In genomic region chr11:58659910-58660570, GRCh38 we compare ENCODE assay signal across 18 cellular contexts. TPM values are rescaled to one million over a fixed set of nuclear protein-coding genes. Genes with fewer than 3 reads are reported as not detected.
DNase-seq lines count a peak whose midpoint lies in the region; ATAC-seq and TF ChIP-seq lines count a peak whose summit lies in the region.
"Had no signal": no experiment of that assay in that cellular context is flagged by ENCODE, and none has a peak within 500 bp of the region (broad histone marks: within the 10 kb centered on the region; RNA-seq: fewer than 3 reads in every experiment).

No MANE protein-coding gene starts in this region.

- peak overlapping the region; percentile 68 for H3K4me2 ChIP-seq in PC-9

- peaks cover 38% of the 10 kb centered on the region for H3K4me1 Mint-ChIP-seq in Calu3 (ENCODE audit: low read depth, unreplicated experiment)
- peaks cover 3% of the 10 kb centered on the region for H3K4me1 Mint-ChIP-seq in activated naive CD4-positive, alpha-beta T cell treated with anti-CD3 and anti-CD28 coated beads, Interleukin-2, amount 10 ng/mL, durations not matched to agents 7 days and 5 days

- CTCF ChIA-PET in Calu3 (lab: Charles Lee), result interaction anchor here (0.6 to 1.7 kb wide), 8 partner anchors 12 to 398 kb away, joined by 3 to 5 read pairs (median 4); no protein-coding TSS in a partner anchor
- CTCF ChIA-PET in PC-9 (lab: Charles Lee), result interaction anchor here (0.6 kb wide), 1 partner anchor 241 kb away, joined by 3 read pairs; no protein-coding TSS in a partner anchor
- CTCF ChIA-PET in activated naive CD4-positive, alpha-beta T cell treated with anti-CD3 and anti-CD28 coated beads, Interleukin-2, amount 10 ng/mL, durations not matched to agents 7 days and 5 days (lab: Charles Lee), result no interaction called here

- BruUV-seq in Calu3 (replicated peaks; lab: Mats Ljungman, UMichigan), result no TSS peak
- BruUV-seq in PC-9 (replicated peaks; lab: Mats Ljungman, UMichigan), result TSS peak; percentile 74

- no peaks in the 10 kb centered on the region for H3K27me3 Mint-ChIP-seq in Calu3 (ENCODE audit: unreplicated experiment)
- H3K27me3 Mint-ChIP-seq in activated naive CD4-positive, alpha-beta T cell treated with anti-CD3 and anti-CD28 coated beads, Interleukin-2, amount 10 ng/mL, durations not matched to agents 7 days and 5 days, result no peaks in the 10 kb centered on the region

- H3K36me3 ChIP-seq in PC-9 (ENCODE audit: low read depth) (no peaks in the 10 kb centered on the region), mucosa of descending colon (ENCODE audit: low read depth) (no peaks in the 10 kb centered on the region), spleen (no peaks in the 10 kb centered on the region)

- H3K27me3 ChIP-seq in PC-9 (ENCODE audit: insufficient read depth, low read depth) (no peaks in the 10 kb centered on the region), spleen (replicated peaks in 1 of 7) (peaks cover 0 to 16% (median 0%) of the 10 kb centered on the region in 7 donors)

- H3K9me3 Mint-ChIP-seq in Calu3 (ENCODE audit: low read depth, unreplicated experiment), result no peaks in the 10 kb centered on the region
- no peaks in the 10 kb centered on the region for H3K9me3 Mint-ChIP-seq in activated naive CD4-positive, alpha-beta T cell treated with anti-CD3 and anti-CD28 coated beads, Interleukin-2, amount 10 ng/mL, durations not matched to agents 7 days and 5 days
- H3K9me3 Mint-ChIP-seq: CD8-positive, alpha-beta T cell had no signal

- peak overlapping the region; percentile 79 for H3K27ac Mint-ChIP-seq in Calu3 (ENCODE audit: unreplicated experiment)
- no peak overlapping the region for H3K27ac Mint-ChIP-seq in activated naive CD4-positive, alpha-beta T cell treated with anti-CD3 and anti-CD28 coated beads, Interleukin-2, amount 10 ng/mL, durations not matched to agents 7 days and 5 days
- H3K27ac Mint-ChIP-seq: CD8-positive, alpha-beta T cell had no signal

- peak; percentile 38 for ATAC-seq in mucosa of descending colon
- ATAC-seq: CD8-positive, alpha-beta T cell had no signal

- peaks cover 41% of the 10 kb centered on the region for H3F3A ChIP-seq in PC-9 (ENCODE audit: insufficient read depth, low read depth)

- peak overlapping the region; percentile 99 for H3K27ac ChIP-seq in PC-9
- no peak overlapping the region for H3K27ac ChIP-seq in spleen

- TF ChIP-seq CTCF in Calu3 (IDR thresholded peaks at IDR 0.05; ENCODE audit: unreplicated experiment) (no peak), PC-9 (conservative IDR thresholded peaks at IDR 0.05) (no peak), mucosa of descending colon (IDR thresholded peaks at IDR 0.05) (no peak), spleen (IDR thresholded peaks at IDR 0.05 in 8 of 11, conservative IDR thresholded peaks at IDR 0.05 in 3 of 11) (no peak)

- intact Hi-C loops in Calu3 (cut with micrococcal nuclease; ENCODE audit: unreplicated experiment), result no loop called here
- intact Hi-C loops in PC-9 (cut with micrococcal nuclease; ENCODE audit: unreplicated experiment), result loop anchor here (5.0 to 10.0 kb wide), 2 partner anchors 112 to 245 kb away; no protein-coding TSS in a partner anchor
- intact Hi-C loops in mucosa of descending colon (cut with DNase I, micrococcal nuclease), result no loop called here
- intact Hi-C loops in spleen (cut with DNase I; ENCODE audit: low total_unique reads), result loop anchor here (10.0 kb wide), 1 partner anchor 475 kb away; no protein-coding TSS in a partner anchor

- peaks cover 7% of the 10 kb centered on the region for H3K36me3 Mint-ChIP-seq in Calu3 (ENCODE audit: insufficient read depth, unreplicated experiment)
- no peaks in the 10 kb centered on the region for H3K36me3 Mint-ChIP-seq in activated naive CD4-positive, alpha-beta T cell treated with anti-CD3 and anti-CD28 coated beads, Interleukin-2, amount 10 ng/mL, durations not matched to agents 7 days and 5 days
- H3K36me3 Mint-ChIP-seq: CD8-positive, alpha-beta T cell had no signal

- H3K9me3 ChIP-seq in PC-9 (ENCODE audit: insufficient read depth, low read depth) (peaks cover 13% of the 10 kb centered on the region; the same call in 1 of the 2 replicates), mucosa of descending colon (no peaks in the 10 kb centered on the region), spleen (no peaks in the 10 kb centered on the region)

- no peaks in the 10 kb centered on the region for H3K79me2 ChIP-seq in PC-9 (ENCODE audit: low read depth)

- no peaks in the 10 kb centered on the region for H4K20me1 ChIP-seq in PC-9 (ENCODE audit: insufficient read depth)

- WGBS in spleen, 5 donors, result 71 to 85% (median 80%) methylated on average over 5 of the region's 5 CpGs

- POLR2A ChIA-PET in PC-9 (lab: Charles Lee; ENCODE audit: unreplicated experiment), result interaction anchor here (0.6 to 0.7 kb wide), 3 partner anchors 31 to 1367 kb away, joined by 3 to 8 read pairs (median 3); partner anchors contain the start of gene SELENOH

- no peak for TF ChIP-seq POLR2A in spleen (IDR thresholded peaks at IDR 0.05)

- DNase-seq in DMS53 (lab: John Stamatoyannopoulos, UW) (peak; percentile 2), DMS53 treated with DMSO at 0.1 percent for 48 hours (lab: John Stamatoyannopoulos, UW; ENCODE audit: unreplicated experiment) (no peak), Calu3 (peak; percentile 24), PC-9 (peak; percentile 24 to 81), mucosa of descending colon (no peak), AML-193 (lab: John Stamatoyannopoulos, UW) (no peak), spleen (no peak)
- no peak for DNase-seq in activated naive CD4-positive, alpha-beta T cell treated with anti-CD3 and anti-CD28 coated beads, Interleukin-2, amount 10 ng/mL, durations not matched to agents 7 days and 5 days
- DNase-seq: 8988T; C1 segment of cervical spinal cord; CD8-positive, alpha-beta T cell; DMS79; KBM-7; NCI-H1092 treated with DMSO at 0.1 percent for 48 hours; NCI-H1436 treated with DMSO at 0.1 percent for 48 hours; NCI-H1930; NCI-H526; SHP77 had no signal

- peak overlapping the region; percentile 53 for H3K4me3 Mint-ChIP-seq in Calu3 (ENCODE audit: low read depth, unreplicated experiment)
- H3K4me3 Mint-ChIP-seq in activated naive CD4-positive, alpha-beta T cell treated with anti-CD3 and anti-CD28 coated beads, Interleukin-2, amount 10 ng/mL, durations not matched to agents 7 days and 5 days, result no peak overlapping the region
- H3K4me3 Mint-ChIP-seq: CD8-positive, alpha-beta T cell had no signal

- H3K4me1 ChIP-seq in PC-9 (replicated peaks; ENCODE audit: insufficient read depth), result peaks cover 51% of the 10 kb centered on the region
- no peaks in the 10 kb centered on the region for H3K4me1 ChIP-seq in mucosa of descending colon (ENCODE audit: low read depth)
- H3K4me1 ChIP-seq in spleen, result no peaks in the 10 kb centered on the region

- H3K9me2 ChIP-seq in PC-9 (ENCODE audit: insufficient read depth), result no peaks in the 10 kb centered on the region

- H3K4me3 ChIP-seq in PC-9 (peak overlapping the region; percentile 26; the same call in 1 of the 2 replicates), mucosa of descending colon (no peak overlapping the region), spleen (no peak overlapping the region)

- no peak overlapping the region; the same call in 1 of the 2 replicates for H2AFZ ChIP-seq in PC-9

RNA-seq across cellular contexts. Expression of gene CNTF, which starts 37.6 kb away (rescaled TPM):
- total RNA-seq in Calu3 (2022) (4.3 and 5.2 TPM in 2 replicates), PC-9 (2021) (2.1 and 3.4 TPM in 2 replicates), mucosa of descending colon (1 to 10 TPM; 2.0 to 2.6 (median 2.5) TPM), spleen (1 to 10 TPM; 1.1 to 3.7 (median 2.0) TPM)
- under 1 TPM; 0.09 to 0.32 (median 0.11) TPM for polyA plus RNA-seq in spleen

Comparison
In these comparisons a context has a peak if more than half of its experiments do, and no peak if none do; other contexts are left out.
1. DNase-seq: peak in DMS53 (single experiment), Calu3 (single experiment) and PC-9 (2 of 2); none in DMS53 treated with DMSO at 0.1 percent for 48 hours (single experiment), mucosa of descending colon (0 of 3), AML-193 (0 of 2), activated naive CD4-positive, alpha-beta T cell treated with anti-CD3 and anti-CD28 coated beads, Interleukin-2, amount 10 ng/mL, durations not matched to agents 7 days and 5 days (single experiment) and spleen (single experiment).
2. intact Hi-C loops: an anchor here in PC-9 (5.0 to 10.0 kb wide) and spleen (10.0 kb wide); none called in Calu3 and mucosa of descending colon.